ENCODE assay signal across 29 cellular contexts in the genomic region with DNA sequence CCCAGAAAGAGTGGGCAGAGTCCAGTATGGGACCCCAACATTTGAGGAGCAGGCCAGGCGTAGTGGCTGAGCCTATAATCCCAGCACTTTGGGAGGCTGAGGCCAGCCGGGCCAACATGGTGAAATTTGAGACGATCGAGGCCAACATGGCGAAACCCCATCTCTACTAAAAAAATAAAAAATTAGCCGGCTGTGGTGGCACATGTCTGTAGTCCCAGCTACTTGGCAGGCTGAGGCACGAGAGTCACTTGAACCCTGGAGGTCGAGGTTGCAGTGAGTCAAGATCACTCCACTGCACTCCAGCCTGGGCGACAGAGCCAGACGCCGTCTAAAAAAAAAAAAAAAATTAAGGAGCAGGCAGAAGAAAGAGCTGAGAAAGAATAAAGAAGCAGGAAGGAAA. TPM values are rescaled to one million over a fixed set of nuclear protein-coding genes. Genes with fewer than 3 reads are reported as not detected.
A peak's percentile ranks its signal among the peaks of the same experiment; 100 is the strongest.
DNase-seq lines count a peak whose midpoint lies in the region; ATAC-seq and TF ChIP-seq lines count a peak whose summit lies in the region.
"Had no signal": no experiment of that assay in that cellular context is flagged by ENCODE, and none has a peak within 500 bp of the region (broad histone marks: within the 10 kb centered on the region; RNA-seq: fewer than 3 reads in every experiment).

No MANE protein-coding gene starts in this region.

- peak overlapping the region; percentile 42 for H3K27ac ChIP-seq in upper lobe of right lung
- H3K27ac ChIP-seq: A549, C4-2B, RWPE1 had no signal

- TF ChIP-seq CTCF in nephron progenitor cell (IDR thresholded peaks at IDR 0.05) (no peak), upper lobe of right lung (IDR thresholded peaks at IDR 0.05) (no peak)

- CTCF ChIA-PET in activated CD4-positive, alpha-beta T cell treated with anti-CD3 and anti-CD28 coated beads, Interleukin-2, amount 10 ng/mL, durations not matched to agents 7 days and 5 days (lab: Charles Lee) = interaction anchor here (0.6 kb wide), 1 partner anchor 77 kb away, joined by 3 read pairs; no protein-coding TSS in a partner anchor

- H3K27me3 Mint-ChIP-seq in activated CD4-positive, alpha-beta T cell treated with anti-CD3 and anti-CD28 coated beads, Interleukin-2, amount 10 ng/mL, durations not matched to agents 7 days and 5 days = peaks cover 24% of the 10 kb centered on the region
- H3K27me3 Mint-ChIP-seq in central memory CD8-positive, alpha-beta T cell = peaks cover 37% of the 10 kb centered on the region
- peaks cover 15% of the 10 kb centered on the region for H3K27me3 Mint-ChIP-seq in nephron progenitor cell (ENCODE audit: low read depth, poor library complexity)
- H3K27me3 Mint-ChIP-seq in immature natural killer cell (ENCODE audit: low read depth in 3 of 3) = peaks cover 1 to 6% (median 3%) of the 10 kb centered on the region in 3 donors

- H3K9me3 ChIP-seq in upper lobe of right lung (no peaks in the 10 kb centered on the region), HAP-1 (no peaks in the 10 kb centered on the region)
- H3K9me3 ChIP-seq: A549 had no signal

- in situ Hi-C loops in HAP-1 (cut with MboI; ENCODE audit: low sequenced_read_pairs) = no loop called here

- H3K27ac Mint-ChIP-seq in activated CD4-positive, alpha-beta T cell treated with anti-CD3 and anti-CD28 coated beads, Interleukin-2, amount 10 ng/mL, durations not matched to agents 7 days and 5 days = peak overlapping the region; percentile 31
- peak overlapping the region; percentile 72 for H3K27ac Mint-ChIP-seq in central memory CD8-positive, alpha-beta T cell (ENCODE audit: low read depth)
- peak overlapping the region; percentile 28 for H3K27ac Mint-ChIP-seq in nephron progenitor cell
- H3K27ac Mint-ChIP-seq in immature natural killer cell = no peak overlapping the region

- peaks cover 2% of the 10 kb centered on the region for H3K9me3 Mint-ChIP-seq in activated CD4-positive, alpha-beta T cell treated with anti-CD3 and anti-CD28 coated beads, Interleukin-2, amount 10 ng/mL, durations not matched to agents 7 days and 5 days
- no peaks in the 10 kb centered on the region for H3K9me3 Mint-ChIP-seq in central memory CD8-positive, alpha-beta T cell
- no peaks in the 10 kb centered on the region for H3K9me3 Mint-ChIP-seq in nephron progenitor cell
- H3K9me3 Mint-ChIP-seq in immature natural killer cell = no peaks in the 10 kb centered on the region
- H3K9me3 Mint-ChIP-seq: CD8-positive, alpha-beta memory T cell had no signal

- H3K36me3 Mint-ChIP-seq in activated CD4-positive, alpha-beta T cell treated with anti-CD3 and anti-CD28 coated beads, Interleukin-2, amount 10 ng/mL, durations not matched to agents 7 days and 5 days (ENCODE audit: low read depth) = no peaks in the 10 kb centered on the region
- H3K36me3 Mint-ChIP-seq in central memory CD8-positive, alpha-beta T cell (ENCODE audit: insufficient read depth) = no peaks in the 10 kb centered on the region
- H3K36me3 Mint-ChIP-seq in nephron progenitor cell (ENCODE audit: low read depth) (no peaks in the 10 kb centered on the region), immature natural killer cell (peaks cover 0 to 5% (median 0%) of the 10 kb centered on the region in 3 donors)

- no peak overlapping the region for H3K4me3 Mint-ChIP-seq in activated CD4-positive, alpha-beta T cell treated with anti-CD3 and anti-CD28 coated beads, Interleukin-2, amount 10 ng/mL, durations not matched to agents 7 days and 5 days
- no peak overlapping the region for H3K4me3 Mint-ChIP-seq in central memory CD8-positive, alpha-beta T cell
- no peak overlapping the region for H3K4me3 Mint-ChIP-seq in nephron progenitor cell
- H3K4me3 Mint-ChIP-seq in immature natural killer cell = no peak overlapping the region
- H3K4me3 Mint-ChIP-seq: CD8-positive, alpha-beta memory T cell had no signal

- H3K4me1 Mint-ChIP-seq in activated CD4-positive, alpha-beta T cell treated with anti-CD3 and anti-CD28 coated beads, Interleukin-2, amount 10 ng/mL, durations not matched to agents 7 days and 5 days = peaks cover 12% of the 10 kb centered on the region
- H3K4me1 Mint-ChIP-seq in central memory CD8-positive, alpha-beta T cell = peaks cover 10% of the 10 kb centered on the region
- H3K4me1 Mint-ChIP-seq in nephron progenitor cell (peaks cover 36% of the 10 kb centered on the region), immature natural killer cell (peaks cover 0 to 2% of the 10 kb centered on the region in 2 donors)

- DNase-seq in activated CD4-positive, alpha-beta T cell treated with anti-CD3 and anti-CD28 coated beads, Interleukin-2, amount 10 ng/mL, durations not matched to agents 7 days and 5 days = no peak
- DNase-seq in activated CD4-positive, alpha-beta T cell treated with anti-CD3 and anti-CD28 coated beads for 4 hours = no peak
- no peak for DNase-seq in central memory CD8-positive, alpha-beta T cell (ENCODE audit: low spot score in 2 of 2)
- DNase-seq in nephron progenitor cell = no peak
- DNase-seq in upper lobe of right lung = peak; percentile 81
- no peak for DNase-seq in immature natural killer cell
- DNase-seq in HAP-1 (ENCODE audit: low spot score in 2 of 2) = no peak
- DNase-seq: AML-193; CD8-positive, alpha-beta memory T cell; DMS 273 treated with DMSO at 0.1 percent for 48 hours; DND-41; Kasumi-1; NCI-H1092 treated with DMSO at 0.1 percent for 48 hours; NCI-H1436; NCI-H187; NCI-H2081 treated with DMSO at 0.1 percent for 48 hours; NCI-H2227 treated with DMSO at 0.1 percent for 48 hours; NCI-H526 treated with DMSO at 0.1 percent for 48 hours; SHP77 had no signal

- no peak for ATAC-seq in central memory CD8-positive, alpha-beta T cell (replicated peaks; ENCODE audit: extremely low read depth, poor library complexity, severe bottlenecking)
- peak; percentile 20 for ATAC-seq in upper lobe of right lung
- no peak for ATAC-seq in HG03025 (IDR thresholded peaks at IDR 0.05; ENCODE audit: low FRiP score, unreplicated experiment)
- ATAC-seq: A549, Panc1 had no signal

- no peaks in the 10 kb centered on the region for H3K4me1 ChIP-seq in upper lobe of right lung
- H3K4me1 ChIP-seq in HAP-1 = no peaks in the 10 kb centered on the region
- H3K4me1 ChIP-seq: A549 had no signal

- intact Hi-C loops in upper lobe of right lung (cut with DNase I) = no loop called here

- H3K36me3 ChIP-seq in upper lobe of right lung (no peaks in the 10 kb centered on the region), HAP-1 (replicated peaks) (no peaks in the 10 kb centered on the region)

- H3K4me3 ChIP-seq in upper lobe of right lung (no peak overlapping the region), HAP-1 (no peak overlapping the region)
- H3K4me3 ChIP-seq: A549 had no signal

- POLR2A ChIA-PET in activated CD4-positive, alpha-beta T cell treated with anti-CD3 and anti-CD28 coated beads, Interleukin-2, amount 10 ng/mL, durations not matched to agents 7 days and 5 days (lab: Charles Lee) = no interaction called here

- H3K27me3 ChIP-seq in upper lobe of right lung (no peaks in the 10 kb centered on the region), HAP-1 (ENCODE audit: low read depth) (no peaks in the 10 kb centered on the region)

RNA-seq across cellular contexts. Expression of a gene that starts 6.0 kb away (rescaled TPM):
- total RNA-seq in activated CD4-positive, alpha-beta T cell treated with anti-CD3 and anti-CD28 coated beads, Interleukin-2, amount 10 ng/mL, durations not matched to agents 7 days and 5 days = 1 to 10 TPM; 1.2 to 1.3 TPM
- not detected for total RNA-seq in upper lobe of right lung
- under 1 TPM in 1 of 3 donors, not detected in 2; 0.74 TPM for polyA plus RNA-seq in immature natural killer cell
- total RNA-seq: HepG2, HT1080, M059J, NCI-H460, SK-MEL-5 had no signal
- polyA plus RNA-seq: A549, HepG2 had no signal

RNA-seq across cellular contexts. Expression of a gene that starts 54.7 kb away (rescaled TPM):
- total RNA-seq in activated CD4-positive, alpha-beta T cell treated with anti-CD3 and anti-CD28 coated beads, Interleukin-2, amount 10 ng/mL, durations not matched to agents 7 days and 5 days = 10 to 100 TPM; 10.2 to 11.9 TPM
- 7.4 TPM for total RNA-seq in upper lobe of right lung
- polyA plus RNA-seq in immature natural killer cell = 1 to 10 TPM in 2 of 3 donors, under 1 TPM in 1; 0.15 to 2.0 (median 1.1) TPM

RNA-seq across cellular contexts. Expression of a gene that starts 58.0 kb away (rescaled TPM):
- under 1 TPM; 0.69 to 0.79 TPM for total RNA-seq in activated CD4-positive, alpha-beta T cell treated with anti-CD3 and anti-CD28 coated beads, Interleukin-2, amount 10 ng/mL, durations not matched to agents 7 days and 5 days
- total RNA-seq in upper lobe of right lung = 0.23 TPM
- 1 to 10 TPM; 1.9 to 6.1 (median 4.1) TPM for polyA plus RNA-seq in immature natural killer cell
- total RNA-seq: HepG2, HT1080, M059J, NCI-H460 had no signal
- polyA plus RNA-seq: A549, HepG2 had no signal

Comparison
In these comparisons a context has a peak if more than half of its experiments do, and no peak if none do; other contexts are left out.
1. H3K27ac Mint-ChIP-seq: peak in activated CD4-positive, alpha-beta T cell treated with anti-CD3 and anti-CD28 coated beads, Interleukin-2, amount 10 ng/mL, durations not matched to agents 7 days and 5 days (single experiment), central memory CD8-positive, alpha-beta T cell (single experiment) and nephron progenitor cell (single experiment); none in immature natural killer cell (0 of 6).